ENCODE assay signal across 1 cellular context in the genomic region with DNA sequence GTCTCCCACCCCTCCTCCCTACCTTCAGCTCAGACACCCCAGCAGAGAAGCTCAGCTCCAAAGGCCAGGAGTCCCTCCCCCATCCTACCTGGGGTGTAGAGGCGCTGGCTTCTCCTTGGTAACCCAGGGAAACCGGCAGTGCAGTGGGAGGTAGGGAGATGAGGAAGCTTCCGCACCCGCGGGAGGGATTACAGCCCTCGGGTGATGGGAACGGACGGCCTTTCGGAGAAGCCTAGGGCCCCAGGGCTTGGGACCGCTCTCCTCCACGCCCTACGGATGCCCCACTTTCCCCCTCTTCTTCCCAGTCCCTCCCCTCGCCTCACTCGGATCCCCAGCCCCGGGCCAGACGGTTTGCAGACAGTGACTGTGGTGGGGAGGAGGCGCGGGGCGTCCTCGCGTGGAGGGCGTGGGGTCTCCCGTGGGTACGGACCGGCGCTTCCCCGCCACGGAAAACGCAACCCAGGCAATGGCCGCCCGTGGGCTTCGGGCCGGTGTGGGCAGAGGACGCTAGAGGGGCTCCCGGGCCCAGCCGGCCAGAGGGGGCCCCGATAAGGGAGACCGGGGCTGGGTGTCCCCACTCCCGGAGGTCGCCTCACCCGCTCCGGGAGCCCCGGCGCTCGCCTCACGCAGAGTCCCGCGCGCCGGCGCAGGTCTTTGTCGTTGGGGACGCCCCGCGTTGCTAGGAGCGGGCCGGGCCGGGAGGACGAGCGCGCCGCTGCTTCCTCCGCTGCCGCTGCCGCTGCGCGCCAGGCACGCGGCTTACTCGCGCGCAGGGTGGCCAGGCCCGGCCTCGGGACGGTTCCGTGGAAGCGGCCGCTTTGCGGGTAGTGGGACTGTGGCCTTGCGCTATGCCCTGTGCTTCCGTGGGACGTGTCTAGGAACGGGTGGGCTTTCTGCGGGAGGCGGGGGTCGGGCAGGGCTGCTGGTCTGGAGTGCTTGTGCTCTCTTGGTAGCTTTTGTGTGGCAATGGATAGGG.
A peak's percentile ranks its signal among the peaks of the same experiment; 100 is the strongest.
TF ChIP-seq lines count a peak whose summit lies in the region.

No MANE protein-coding gene starts in this region.

TF ChIP-seq in HEK293, 187 proteins besides CTCF, POLR2A, EP300 and RAD21 (continued from another document):
- TF ChIP-seq, protein P1, sequence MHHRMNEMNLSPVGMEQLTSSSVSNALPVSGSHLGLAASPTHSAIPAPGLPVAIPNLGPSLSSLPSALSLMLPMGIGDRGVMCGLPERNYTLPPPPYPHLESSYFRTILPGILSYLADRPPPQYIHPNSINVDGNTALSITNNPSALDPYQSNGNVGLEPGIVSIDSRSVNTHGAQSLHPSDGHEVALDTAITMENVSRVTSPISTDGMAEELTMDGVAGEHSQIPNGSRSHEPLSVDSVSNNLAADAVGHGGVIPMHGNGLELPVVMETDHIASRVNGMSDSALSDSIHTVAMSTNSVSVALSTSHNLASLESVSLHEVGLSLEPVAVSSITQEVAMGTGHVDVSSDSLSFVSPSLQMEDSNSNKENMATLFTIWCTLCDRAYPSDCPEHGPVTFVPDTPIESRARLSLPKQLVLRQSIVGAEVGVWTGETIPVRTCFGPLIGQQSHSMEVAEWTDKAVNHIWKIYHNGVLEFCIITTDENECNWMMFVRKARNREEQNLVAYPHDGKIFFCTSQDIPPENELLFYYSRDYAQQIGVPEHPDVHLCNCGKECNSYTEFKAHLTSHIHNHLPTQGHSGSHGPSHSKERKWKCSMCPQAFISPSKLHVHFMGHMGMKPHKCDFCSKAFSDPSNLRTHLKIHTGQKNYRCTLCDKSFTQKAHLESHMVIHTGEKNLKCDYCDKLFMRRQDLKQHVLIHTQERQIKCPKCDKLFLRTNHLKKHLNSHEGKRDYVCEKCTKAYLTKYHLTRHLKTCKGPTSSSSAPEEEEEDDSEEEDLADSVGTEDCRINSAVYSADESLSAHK (tag by site-specific recombination; IDR thresholded peaks at IDR 0.05): 0 out of 2 replicates have a peak, but pooled peaks have one; percentile 22
- TF ChIP-seq ZNF658 (tag by site-specific recombination; IDR thresholded peaks at IDR 0.05) (no peak), OVOL3 (tag by site-specific recombination; IDR thresholded peaks at IDR 0.05) (no peak), ZNF37A (tag by site-specific recombination; IDR thresholded peaks at IDR 0.05) (no peak), ZNF211 (tag by site-specific recombination; IDR thresholded peaks at IDR 0.05; ENCODE audit: low read depth) (no peak), SP7 (tag by site-specific recombination; IDR thresholded peaks at IDR 0.05) (no peak), HOXC10 (CRISPR knock-in tag; IDR thresholded peaks at IDR 0.05) (no peak), GLI4 (tag by site-specific recombination; IDR thresholded peaks at IDR 0.05) (no peak), ZNF132 (tag by site-specific recombination; IDR thresholded peaks at IDR 0.05; ENCODE audit: borderline replicate concordance) (no peak), ZNF24 (tag by site-specific recombination; IDR thresholded peaks at IDR 0.05) (no peak), ZNF335 (tag by site-specific recombination; conservative IDR thresholded peaks at IDR 0.05) (0 out of 2 replicates have a peak, but pooled peaks have one; percentile 11), ZNF629 (tag by site-specific recombination; IDR thresholded peaks at IDR 0.05) (no peak), ZNF114 (tag by site-specific recombination; IDR thresholded peaks at IDR 0.05) (no peak), ZNF747 (tag by site-specific recombination; IDR thresholded peaks at IDR 0.05) (no peak), ZNF473 (tag by site-specific recombination; IDR thresholded peaks at IDR 0.05) (no peak), ZNF426 (tag by site-specific recombination; IDR thresholded peaks at IDR 0.05) (no peak), ZNF404 (tag by site-specific recombination; IDR thresholded peaks at IDR 0.05) (no peak), ZNF184 (tag by site-specific recombination; IDR thresholded peaks at IDR 0.05) (no peak), ZNF510 (tag by site-specific recombination; IDR thresholded peaks at IDR 0.05; ENCODE audit: insufficient replicate concordance) (no peak)
- TF ChIP-seq, protein P2, sequence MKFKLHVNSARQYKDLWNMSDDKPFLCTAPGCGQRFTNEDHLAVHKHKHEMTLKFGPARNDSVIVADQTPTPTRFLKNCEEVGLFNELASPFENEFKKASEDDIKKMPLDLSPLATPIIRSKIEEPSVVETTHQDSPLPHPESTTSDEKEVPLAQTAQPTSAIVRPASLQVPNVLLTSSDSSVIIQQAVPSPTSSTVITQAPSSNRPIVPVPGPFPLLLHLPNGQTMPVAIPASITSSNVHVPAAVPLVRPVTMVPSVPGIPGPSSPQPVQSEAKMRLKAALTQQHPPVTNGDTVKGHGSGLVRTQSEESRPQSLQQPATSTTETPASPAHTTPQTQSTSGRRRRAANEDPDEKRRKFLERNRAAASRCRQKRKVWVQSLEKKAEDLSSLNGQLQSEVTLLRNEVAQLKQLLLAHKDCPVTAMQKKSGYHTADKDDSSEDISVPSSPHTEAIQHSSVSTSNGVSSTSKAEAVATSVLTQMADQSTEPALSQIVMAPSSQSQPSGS (tag by site-specific recombination; IDR thresholded peaks at IDR 0.05; ENCODE audit: low read depth): no peak
- TF ChIP-seq, protein P3, sequence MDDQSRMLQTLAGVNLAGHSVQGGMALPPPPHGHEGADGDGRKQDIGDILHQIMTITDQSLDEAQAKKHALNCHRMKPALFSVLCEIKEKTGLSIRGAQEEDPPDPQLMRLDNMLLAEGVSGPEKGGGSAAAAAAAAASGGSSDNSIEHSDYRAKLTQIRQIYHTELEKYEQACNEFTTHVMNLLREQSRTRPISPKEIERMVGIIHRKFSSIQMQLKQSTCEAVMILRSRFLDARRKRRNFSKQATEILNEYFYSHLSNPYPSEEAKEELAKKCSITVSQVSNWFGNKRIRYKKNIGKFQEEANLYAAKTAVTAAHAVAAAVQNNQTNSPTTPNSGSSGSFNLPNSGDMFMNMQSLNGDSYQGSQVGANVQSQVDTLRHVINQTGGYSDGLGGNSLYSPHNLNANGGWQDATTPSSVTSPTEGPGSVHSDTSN (CRISPR knock-in tag; IDR thresholded peaks at IDR 0.05): peak; percentile 51; the same call in 1 of the 2 replicates
- TF ChIP-seq, protein P4, sequence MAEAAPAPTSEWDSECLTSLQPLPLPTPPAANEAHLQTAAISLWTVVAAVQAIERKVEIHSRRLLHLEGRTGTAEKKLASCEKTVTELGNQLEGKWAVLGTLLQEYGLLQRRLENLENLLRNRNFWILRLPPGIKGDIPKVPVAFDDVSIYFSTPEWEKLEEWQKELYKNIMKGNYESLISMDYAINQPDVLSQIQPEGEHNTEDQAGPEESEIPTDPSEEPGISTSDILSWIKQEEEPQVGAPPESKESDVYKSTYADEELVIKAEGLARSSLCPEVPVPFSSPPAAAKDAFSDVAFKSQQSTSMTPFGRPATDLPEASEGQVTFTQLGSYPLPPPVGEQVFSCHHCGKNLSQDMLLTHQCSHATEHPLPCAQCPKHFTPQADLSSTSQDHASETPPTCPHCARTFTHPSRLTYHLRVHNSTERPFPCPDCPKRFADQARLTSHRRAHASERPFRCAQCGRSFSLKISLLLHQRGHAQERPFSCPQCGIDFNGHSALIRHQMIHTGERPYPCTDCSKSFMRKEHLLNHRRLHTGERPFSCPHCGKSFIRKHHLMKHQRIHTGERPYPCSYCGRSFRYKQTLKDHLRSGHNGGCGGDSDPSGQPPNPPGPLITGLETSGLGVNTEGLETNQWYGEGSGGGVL (tag by site-specific recombination; IDR thresholded peaks at IDR 0.05): peak; percentile 35; the same call in 1 of the 2 replicates
- TF ChIP-seq, protein P5, sequence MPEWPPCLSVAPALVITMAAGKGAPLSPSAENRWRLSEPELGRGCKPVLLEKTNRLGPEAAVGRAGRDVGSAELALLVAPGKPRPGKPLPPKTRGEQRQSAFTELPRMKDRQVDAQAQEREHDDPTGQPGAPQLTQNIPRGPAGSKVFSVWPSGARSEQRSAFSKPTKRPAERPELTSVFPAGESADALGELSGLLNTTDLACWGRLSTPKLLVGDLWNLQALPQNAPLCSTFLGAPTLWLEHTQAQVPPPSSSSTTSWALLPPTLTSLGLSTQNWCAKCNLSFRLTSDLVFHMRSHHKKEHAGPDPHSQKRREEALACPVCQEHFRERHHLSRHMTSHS (tag by site-specific recombination; IDR thresholded peaks at IDR 0.05): no peak
- TF ChIP-seq, protein P6, sequence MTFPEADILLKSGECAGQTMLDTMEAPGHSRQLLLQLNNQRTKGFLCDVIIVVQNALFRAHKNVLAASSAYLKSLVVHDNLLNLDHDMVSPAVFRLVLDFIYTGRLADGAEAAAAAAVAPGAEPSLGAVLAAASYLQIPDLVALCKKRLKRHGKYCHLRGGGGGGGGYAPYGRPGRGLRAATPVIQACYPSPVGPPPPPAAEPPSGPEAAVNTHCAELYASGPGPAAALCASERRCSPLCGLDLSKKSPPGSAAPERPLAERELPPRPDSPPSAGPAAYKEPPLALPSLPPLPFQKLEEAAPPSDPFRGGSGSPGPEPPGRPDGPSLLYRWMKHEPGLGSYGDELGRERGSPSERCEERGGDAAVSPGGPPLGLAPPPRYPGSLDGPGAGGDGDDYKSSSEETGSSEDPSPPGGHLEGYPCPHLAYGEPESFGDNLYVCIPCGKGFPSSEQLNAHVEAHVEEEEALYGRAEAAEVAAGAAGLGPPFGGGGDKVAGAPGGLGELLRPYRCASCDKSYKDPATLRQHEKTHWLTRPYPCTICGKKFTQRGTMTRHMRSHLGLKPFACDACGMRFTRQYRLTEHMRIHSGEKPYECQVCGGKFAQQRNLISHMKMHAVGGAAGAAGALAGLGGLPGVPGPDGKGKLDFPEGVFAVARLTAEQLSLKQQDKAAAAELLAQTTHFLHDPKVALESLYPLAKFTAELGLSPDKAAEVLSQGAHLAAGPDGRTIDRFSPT (tag by site-specific recombination; IDR thresholded peaks at IDR 0.05): no peak
- TF ChIP-seq, protein P7, sequence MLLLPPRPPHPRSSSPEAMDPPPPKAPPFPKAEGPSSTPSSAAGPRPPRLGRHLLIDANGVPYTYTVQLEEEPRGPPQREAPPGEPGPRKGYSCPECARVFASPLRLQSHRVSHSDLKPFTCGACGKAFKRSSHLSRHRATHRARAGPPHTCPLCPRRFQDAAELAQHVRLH (tag by site-specific recombination; IDR thresholded peaks at IDR 0.05): no peak
